8 cellular contexts compared by ENCODE assay signal in genomic region chr12:47078733-47079364, GRCh38. TPM values are rescaled to one million over a fixed set of nuclear protein-coding genes. Genes with fewer than 3 reads are reported as not detected.
A peak's percentile ranks its signal among the peaks of the same experiment; 100 is the strongest.
DNase-seq lines count a peak whose midpoint lies in the region; TF ChIP-seq lines count a peak whose summit lies in the region.

No MANE protein-coding gene starts in this region.

- H3K9me3 ChIP-seq in effector memory CD4-positive, alpha-beta T cell (ENCODE audit: control insufficient read depth, low read length): no peaks in the 10 kb centered on the region
- H3K9me3 ChIP-seq in mucosa of rectum (ENCODE audit: control insufficient read depth in 2 of 2, low read length in 2 of 2) (no peaks in the 10 kb centered on the region), testis (no peaks in the 10 kb centered on the region)

- peaks cover 25% of the 10 kb centered on the region for H3K4me1 ChIP-seq in effector memory CD4-positive, alpha-beta T cell (ENCODE audit: control insufficient read depth, insufficient read depth, low read length, poor library complexity, severe bottlenecking)
- peaks cover 0 to 4% of the 10 kb centered on the region in 2 donors for H3K4me1 ChIP-seq in mucosa of rectum (ENCODE audit: control insufficient read depth in 2 of 2, insufficient read depth in 2 of 2, low read length in 2 of 2)
- H3K4me1 ChIP-seq in testis: peaks cover 11% of the 10 kb centered on the region

- H3K9ac ChIP-seq in mucosa of rectum (ENCODE audit: low read depth in 1 of 2, low read length in 2 of 2): peak overlapping the region; percentile 26 to 69

- TF ChIP-seq CTCF in WI38 (IDR thresholded peaks at IDR 0.05; ENCODE audit: low read depth, low read length): no peak
- TF ChIP-seq CTCF in testis (IDR thresholded peaks at IDR 0.05): no peak

- 3 to 4% methylated on average over 12 of the region's 12 CpGs for WGBS in testis, 2 donors

- intact Hi-C loops in testis (cut with DNase I; ENCODE audit: low total_unique reads): no loop called here

- peak overlapping the region; percentile 69 for H3K27ac ChIP-seq in effector memory CD4-positive, alpha-beta T cell (ENCODE audit: insufficient read depth, low read length, poor library complexity, severe bottlenecking)
- H3K27ac ChIP-seq in mucosa of rectum (ENCODE audit: low read depth in 2 of 2, low read length in 2 of 2) (peak overlapping the region; percentile 27 to 79), testis (peak overlapping the region; percentile 85 to 89)

- no peaks in the 10 kb centered on the region for H3K36me3 ChIP-seq in effector memory CD4-positive, alpha-beta T cell (ENCODE audit: control insufficient read depth, insufficient read depth, low read length)
- H3K36me3 ChIP-seq in mucosa of rectum (ENCODE audit: control insufficient read depth in 2 of 2, insufficient read depth in 2 of 2, low read length in 2 of 2) (no peaks in the 10 kb centered on the region), testis (ENCODE audit: low read depth, missing control alignments) (no peaks in the 10 kb centered on the region)

- H3K27me3 ChIP-seq in effector memory CD4-positive, alpha-beta T cell (replicated peaks; ENCODE audit: control insufficient read depth, insufficient read depth, low read length, poor library complexity, severe bottlenecking): no peaks in the 10 kb centered on the region
- H3K27me3 ChIP-seq in mucosa of rectum (ENCODE audit: control insufficient read depth in 2 of 2, insufficient read depth in 2 of 2, low read length in 2 of 2) (peaks cover 4 to 10% of the 10 kb centered on the region in 2 donors), testis (no peaks in the 10 kb centered on the region)

- DNase-seq in NCI-H82 (lab: John Stamatoyannopoulos, UW) (peak; percentile 20), NCI-H82 treated with DMSO at 0.1 percent for 48 hours (lab: John Stamatoyannopoulos, UW; ENCODE audit: unreplicated experiment) (no peak), testis (peak; percentile 79), DMS79 treated with DMSO at 0.1 percent for 48 hours (lab: John Stamatoyannopoulos, UW) (no peak), inferior parietal cortex (ENCODE audit: extremely low spot score) (no peak)
- no peak for DNase-seq in effector memory CD4-positive, alpha-beta T cell

- H3K4me3 ChIP-seq in WI38 (ENCODE audit: low read depth, low read length) (peak overlapping the region; percentile 76), mucosa of rectum (ENCODE audit: low read length in 2 of 2) (peak overlapping the region; percentile 75 to 78), testis (peak overlapping the region; percentile 73 to 79)
- peak overlapping the region; percentile 91 for H3K4me3 ChIP-seq in effector memory CD4-positive, alpha-beta T cell (ENCODE audit: insufficient read depth, low read depth, low read length, poor library complexity, severe bottlenecking)

- no peak for TF ChIP-seq POLR2A in testis (IDR thresholded peaks at IDR 0.05)

RNA-seq across cellular contexts. Expression of gene PCED1B, which starts 0.6 kb away (rescaled TPM):
- total RNA-seq in testis: 10 to 100 TPM; 47.2 to 56.1 TPM
- polyA plus RNA-seq in testis (ENCODE audit: insufficient read depth, low read depth, low replicate concordance): 30.0 TPM

RNA-seq across cellular contexts. Expression of gene AMIGO2, which starts 0.9 kb away (rescaled TPM):
- 10 to 100 TPM; 35.4 to 53.2 TPM for total RNA-seq in testis
- polyA plus RNA-seq in testis (ENCODE audit: insufficient read depth, low read depth, low replicate concordance): 28.8 TPM

Comparison
In these comparisons a context has a peak if more than half of its experiments do, and no peak if none do; other contexts are left out.
1. DNase-seq: peak in NCI-H82 (single experiment) and testis (single experiment); none in NCI-H82 treated with DMSO at 0.1 percent for 48 hours (single experiment), effector memory CD4-positive, alpha-beta T cell (0 of 3), DMS79 treated with DMSO at 0.1 percent for 48 hours (single experiment) and inferior parietal cortex (single experiment).
2. Peak in every context shown above with its lines, with median percentiles within 50 percentile points of each other: H3K4me3 ChIP-seq and H3K27ac ChIP-seq.